Comparison of ENCODE assay signal across 10 cellular contexts in genomic region chr17:35447494-35447893, GRCh38. TPM values are rescaled to one million over a fixed set of nuclear protein-coding genes. Genes with fewer than 3 reads are reported as not detected.
DNase-seq lines count a peak whose midpoint lies in the region; ATAC-seq and TF ChIP-seq lines count a peak whose summit lies in the region.
"Had no signal": no experiment of that assay in that cellular context is flagged by ENCODE, and none has a peak within 500 bp of the region (broad histone marks: within the 10 kb centered on the region; RNA-seq: fewer than 3 reads in every experiment).

No MANE protein-coding gene starts in this region.

- POLR2A ChIA-PET in activated CD8-positive, alpha-beta T cell treated with anti-CD3 and anti-CD28 coated beads, Interleukin-2, amount 10 ng/mL, durations not matched to agents 7 days and 5 days (lab: Charles Lee): interaction anchor here (1.2 to 2.4 kb wide), 7 partner anchors 14 to 205 kb away, joined by 3 to 12 read pairs (median 10); partner anchors contain the start of genes SLFN11, SLFN12L and SLFN5

- no peaks in the 10 kb centered on the region for H3K27me3 Mint-ChIP-seq in activated T-cell treated with anti-CD3 and anti-CD28 coated beads, Interleukin-2, amount 50 U/mL, for 24 hours
- H3K27me3 Mint-ChIP-seq in activated CD8-positive, alpha-beta T cell treated with anti-CD3 and anti-CD28 coated beads, Interleukin-2, amount 10 ng/mL, durations not matched to agents 7 days and 5 days (ENCODE audit: low read depth): no peaks in the 10 kb centered on the region

- no peaks in the 10 kb centered on the region for H3K9me3 ChIP-seq in thoracic aorta

- H3K4me3 ChIP-seq in thoracic aorta: peak overlapping the region; percentile 82

- H3K9me3 Mint-ChIP-seq in activated T-cell treated with anti-CD3 and anti-CD28 coated beads, Interleukin-2, amount 50 U/mL, for 24 hours: no peaks in the 10 kb centered on the region
- peaks cover 5% of the 10 kb centered on the region for H3K9me3 Mint-ChIP-seq in activated CD8-positive, alpha-beta T cell treated with anti-CD3 and anti-CD28 coated beads, Interleukin-2, amount 10 ng/mL, durations not matched to agents 7 days and 5 days (ENCODE audit: insufficient read depth)

- no peaks in the 10 kb centered on the region for H3K36me3 Mint-ChIP-seq in activated T-cell treated with anti-CD3 and anti-CD28 coated beads, Interleukin-2, amount 50 U/mL, for 24 hours (ENCODE audit: low read depth)
- peaks cover 62% of the 10 kb centered on the region for H3K36me3 Mint-ChIP-seq in activated CD8-positive, alpha-beta T cell treated with anti-CD3 and anti-CD28 coated beads, Interleukin-2, amount 10 ng/mL, durations not matched to agents 7 days and 5 days (ENCODE audit: low read depth)

- peak overlapping the region; percentile 73 for H3K4me3 Mint-ChIP-seq in activated T-cell treated with anti-CD3 and anti-CD28 coated beads, Interleukin-2, amount 50 U/mL, for 24 hours
- peak overlapping the region; percentile 59 for H3K4me3 Mint-ChIP-seq in activated CD8-positive, alpha-beta T cell treated with anti-CD3 and anti-CD28 coated beads, Interleukin-2, amount 10 ng/mL, durations not matched to agents 7 days and 5 days

- peaks cover 0 to 10% of the 10 kb centered on the region in 2 donors for H3K4me1 ChIP-seq in thoracic aorta (ENCODE audit: control insufficient read depth in 1 of 2, low read depth in 2 of 2)
- H3K4me1 ChIP-seq: parathyroid adenoma had no signal

- no peak overlapping the region for H3K27ac Mint-ChIP-seq in activated T-cell treated with anti-CD3 and anti-CD28 coated beads, Interleukin-2, amount 50 U/mL, for 24 hours
- H3K27ac Mint-ChIP-seq in activated CD8-positive, alpha-beta T cell treated with anti-CD3 and anti-CD28 coated beads, Interleukin-2, amount 10 ng/mL, durations not matched to agents 7 days and 5 days: peak overlapping the region; percentile 13

- no peaks in the 10 kb centered on the region for H3K27me3 ChIP-seq in thoracic aorta (replicated peaks; ENCODE audit: insufficient read depth)

- no peak for TF ChIP-seq CTCF in thoracic aorta (IDR thresholded peaks at IDR 0.05)

- H3K4me1 Mint-ChIP-seq in activated T-cell treated with anti-CD3 and anti-CD28 coated beads, Interleukin-2, amount 50 U/mL, for 24 hours (ENCODE audit: low read depth): peaks cover 27% of the 10 kb centered on the region
- H3K4me1 Mint-ChIP-seq in activated CD8-positive, alpha-beta T cell treated with anti-CD3 and anti-CD28 coated beads, Interleukin-2, amount 10 ng/mL, durations not matched to agents 7 days and 5 days (ENCODE audit: low read depth): peaks cover 26% of the 10 kb centered on the region

- no peaks in the 10 kb centered on the region for H3K36me3 ChIP-seq in thoracic aorta

- CTCF ChIA-PET in activated CD8-positive, alpha-beta T cell treated with anti-CD3 and anti-CD28 coated beads, Interleukin-2, amount 10 ng/mL, durations not matched to agents 7 days and 5 days (lab: Charles Lee): interaction anchor here (0.6 to 2.4 kb wide), 6 partner anchors 14 to 286 kb away, joined by 3 to 11 read pairs (median 4); no protein-coding TSS in a partner anchor

- DNase-seq in activated T-cell treated with anti-CD3 and anti-CD28 coated beads, Interleukin-2, amount 50 U/mL, for 24 hours: no peak
- DNase-seq in activated T-cell treated with anti-CD3 and anti-CD28 coated beads for 4 hours: no peak
- no peak for DNase-seq in activated CD8-positive, alpha-beta T cell treated with anti-CD3 and anti-CD28 coated beads, Interleukin-2, amount 10 ng/mL, durations not matched to agents 7 days and 5 days
- peak; percentile 28 for DNase-seq in left kidney (ENCODE audit: low read depth, low spot score)
- DNase-seq in thoracic aorta (ENCODE audit: low spot score): no peak
- no peak for DNase-seq in EL
- no peak for DNase-seq in SW480 (ENCODE audit: low spot score)
- no peak for DNase-seq in 8988T
- DNase-seq: NCI-H526 treated with DMSO at 0.1 percent for 48 hours had no signal

- no peak overlapping the region for H3K27ac ChIP-seq in thoracic aorta
- H3K27ac ChIP-seq: parathyroid adenoma had no signal

- ATAC-seq in activated CD8-positive, alpha-beta T cell treated with anti-CD3 and anti-CD28 coated beads, Interleukin-2, amount 10 ng/mL, durations not matched to agents 7 days and 5 days: no peak
- no peak for ATAC-seq in thoracic aorta (ENCODE audit: insufficient number of reproducible peaks, low FRiP score, low read depth)

RNA-seq across cellular contexts. Expression of gene SLFN13, which starts 1.1 kb away (rescaled TPM):
- total RNA-seq in activated CD8-positive, alpha-beta T cell treated with anti-CD3 and anti-CD28 coated beads, Interleukin-2, amount 10 ng/mL, durations not matched to agents 7 days and 5 days: 10 to 100 TPM; 56.2 to 56.3 TPM
- 10 to 100 TPM; 10.7 to 28.9 TPM for total RNA-seq in thoracic aorta

RNA-seq across cellular contexts. Expression of gene SLFN12, which starts 15.2 kb away (rescaled TPM):
- 10 to 100 TPM; 11.2 to 12.4 TPM for total RNA-seq in activated CD8-positive, alpha-beta T cell treated with anti-CD3 and anti-CD28 coated beads, Interleukin-2, amount 10 ng/mL, durations not matched to agents 7 days and 5 days
- 10 to 100 TPM; 10.4 to 25.3 TPM for total RNA-seq in thoracic aorta
